In the genomic region with DNA sequence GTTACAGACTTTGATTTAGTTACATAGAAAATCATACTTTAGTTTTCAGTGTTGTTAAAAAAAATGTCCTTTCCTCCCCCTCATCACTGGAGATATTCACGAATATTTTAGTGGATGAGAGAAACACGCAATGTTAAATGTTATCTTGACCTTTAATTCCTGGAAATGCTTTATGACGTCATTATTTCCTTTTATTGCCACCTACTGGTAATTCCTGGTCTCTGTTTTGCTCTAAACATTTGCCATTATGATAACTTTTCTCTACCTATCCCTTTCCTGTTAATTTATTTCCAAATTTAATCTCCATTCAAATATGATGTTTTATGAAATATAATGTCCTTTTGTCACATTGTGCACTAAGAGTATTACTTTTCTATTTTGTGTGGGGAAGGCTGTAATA, we compare ENCODE assay signal across 12 cellular contexts.
DNase-seq lines count a peak whose midpoint lies in the region; ATAC-seq, FAIRE-seq and TF ChIP-seq lines count a peak whose summit lies in the region.
"Had no signal": no experiment of that assay in that cellular context is flagged by ENCODE, and none has a peak within 500 bp of the region (broad histone marks: within the 10 kb centered on the region; RNA-seq: fewer than 3 reads in every experiment).

No MANE protein-coding gene starts in this region.

- H3K4me3 Mint-ChIP-seq in effector memory CD8-positive, alpha-beta T cell, result peak overlapping the region in 1 of 2 donors; percentile 39

- no peak for TF ChIP-seq POLR2A in gastrocnemius medialis (IDR thresholded peaks at IDR 0.05)

- no peaks in the 10 kb centered on the region for H3F3A ChIP-seq in GM23248 (ENCODE audit: insufficient read depth)

- H3K4me3 ChIP-seq in GM23248 (no peak overlapping the region), kidney (ENCODE audit: low read length in 2 of 2) (no peak overlapping the region), gastrocnemius medialis (no peak overlapping the region)

- peak overlapping the region in 1 of 2 donors; percentile 59 for H3K27ac Mint-ChIP-seq in effector memory CD8-positive, alpha-beta T cell

- H3K4me1 Mint-ChIP-seq in effector memory CD8-positive, alpha-beta T cell (ENCODE audit: low read depth in 2 of 2), result peaks cover 3 to 11% of the 10 kb centered on the region in 2 donors

- H3K27ac ChIP-seq in GM23248 (no peak overlapping the region), kidney (ENCODE audit: low read depth in 2 of 2, low read length in 2 of 2) (no peak overlapping the region), gastrocnemius medialis (no peak overlapping the region)

- TF ChIP-seq CTCF in kidney (IDR thresholded peaks at IDR 0.05; ENCODE audit: borderline replicate concordance, extremely low read depth, insufficient read depth) (peak; percentile 10), gastrocnemius medialis (IDR thresholded peaks at IDR 0.05 in 4 of 5, conservative IDR thresholded peaks at IDR 0.05 in 1 of 5) (no peak)

- H3K27me3 ChIP-seq in GM23248 (replicated peaks; ENCODE audit: insufficient read depth) (no peaks in the 10 kb centered on the region), gastrocnemius medialis (no peaks in the 10 kb centered on the region)

- no peak overlapping the region for H2AFZ ChIP-seq in GM23248

- no peaks in the 10 kb centered on the region for H3K27me3 Mint-ChIP-seq in effector memory CD8-positive, alpha-beta T cell
- H3K27me3 Mint-ChIP-seq: IgD-negative memory B cell had no signal

- H3K9ac ChIP-seq in GM23248, result no peak overlapping the region
- H3K9ac ChIP-seq in kidney (ENCODE audit: low read length in 2 of 2), result no peak overlapping the region

- H3K9me3 ChIP-seq in GM23248 (ENCODE audit: low read depth) (no peaks in the 10 kb centered on the region), kidney (ENCODE audit: control insufficient read depth in 1 of 2, low read length in 2 of 2) (no peaks in the 10 kb centered on the region), gastrocnemius medialis (no peaks in the 10 kb centered on the region)

- no peaks in the 10 kb centered on the region for H3K36me3 Mint-ChIP-seq in effector memory CD8-positive, alpha-beta T cell (ENCODE audit: insufficient read depth)
- H3K36me3 Mint-ChIP-seq: IgD-negative memory B cell had no signal

- in situ Hi-C loops in GM23248 (cut with MboI), result no loop called here
- in situ Hi-C loops in gastrocnemius medialis (cut with MboI; ENCODE audit: low sequenced_read_pairs in 4 of 4), result no loop called here

- ATAC-seq in effector memory CD8-positive, alpha-beta T cell (replicated peaks), result no peak
- ATAC-seq in GM21825 (IDR thresholded peaks at IDR 0.05; ENCODE audit: unreplicated experiment), result no peak
- ATAC-seq in gastrocnemius medialis, result no peak

- DNase-seq in COLO829 (ENCODE audit: low spot score), result peak; percentile 6
- DNase-seq in GM23248, result peak; percentile 13
- peak; percentile 39 for DNase-seq in RPMI8226
- no peak for DNase-seq in kidney
- no peak for DNase-seq in NCI-H524 treated with DMSO at 0.1 percent for 48 hours (lab: John Stamatoyannopoulos, UW)
- no peak for DNase-seq in effector memory CD8-positive, alpha-beta T cell
- DNase-seq in gastrocnemius medialis, result no peak
- DNase-seq: GF-D8, posterior cingulate gyrus, SW 1271 had no signal

- peak; percentile 15 for FAIRE-seq in kidney (lab: Jason Lieb, UNC)

- intact Hi-C loops in kidney (cut with DNase I) (no loop called here), gastrocnemius medialis (cut with DNase I; ENCODE audit: low total_unique reads) (no loop called here)

- no peaks in the 10 kb centered on the region for H3K79me2 ChIP-seq in GM23248 (ENCODE audit: insufficient read depth)

- 29 to 31% methylated on average over 3 of the region's 3 CpGs for WGBS in GM23248 (ENCODE audit: low coverage in 1 of 2, low lambda C conversion rate in 2 of 2, missing lambda C conversion rate in 2 of 2), 2 experiments

- no peaks in the 10 kb centered on the region for H3K4me1 ChIP-seq in GM23248 (ENCODE audit: insufficient read depth)
- H3K4me1 ChIP-seq in kidney (ENCODE audit: control insufficient read depth in 1 of 2, insufficient read depth in 1 of 2, low read depth in 1 of 2, low read length in 2 of 2), result no peaks in the 10 kb centered on the region
- H3K4me1 ChIP-seq in gastrocnemius medialis, result no peaks in the 10 kb centered on the region

- no peak overlapping the region for H3K4me2 ChIP-seq in GM23248 (ENCODE audit: unreplicated experiment)

- H3K9me3 Mint-ChIP-seq in effector memory CD8-positive, alpha-beta T cell, result no peaks in the 10 kb centered on the region
- H3K9me3 Mint-ChIP-seq: IgD-negative memory B cell had no signal

- H3K36me3 ChIP-seq in GM23248 (ENCODE audit: low read depth), result no peaks in the 10 kb centered on the region
- no peaks in the 10 kb centered on the region for H3K36me3 ChIP-seq in kidney (ENCODE audit: control insufficient read depth in 1 of 2, insufficient read depth in 2 of 2, low read length in 2 of 2)
- no peaks in the 10 kb centered on the region for H3K36me3 ChIP-seq in gastrocnemius medialis

- H3K9me2 ChIP-seq in GM23248 (ENCODE audit: insufficient read depth), result peaks cover 3% of the 10 kb centered on the region; the same call in 1 of the 2 replicates

- no peaks in the 10 kb centered on the region for H4K20me1 ChIP-seq in GM23248 (ENCODE audit: insufficient read depth)

Comparison
In these comparisons a context has a peak if more than half of its experiments do, and no peak if none do; other contexts are left out.
1. DNase-seq: peak in COLO829 (single experiment), GM23248 (single experiment) and RPMI8226 (single experiment); none in kidney (single experiment), NCI-H524 treated with DMSO at 0.1 percent for 48 hours (single experiment), effector memory CD8-positive, alpha-beta T cell (0 of 3) and gastrocnemius medialis (0 of 2).